ENCODE assay signal across 1 cellular context in the genomic region with DNA sequence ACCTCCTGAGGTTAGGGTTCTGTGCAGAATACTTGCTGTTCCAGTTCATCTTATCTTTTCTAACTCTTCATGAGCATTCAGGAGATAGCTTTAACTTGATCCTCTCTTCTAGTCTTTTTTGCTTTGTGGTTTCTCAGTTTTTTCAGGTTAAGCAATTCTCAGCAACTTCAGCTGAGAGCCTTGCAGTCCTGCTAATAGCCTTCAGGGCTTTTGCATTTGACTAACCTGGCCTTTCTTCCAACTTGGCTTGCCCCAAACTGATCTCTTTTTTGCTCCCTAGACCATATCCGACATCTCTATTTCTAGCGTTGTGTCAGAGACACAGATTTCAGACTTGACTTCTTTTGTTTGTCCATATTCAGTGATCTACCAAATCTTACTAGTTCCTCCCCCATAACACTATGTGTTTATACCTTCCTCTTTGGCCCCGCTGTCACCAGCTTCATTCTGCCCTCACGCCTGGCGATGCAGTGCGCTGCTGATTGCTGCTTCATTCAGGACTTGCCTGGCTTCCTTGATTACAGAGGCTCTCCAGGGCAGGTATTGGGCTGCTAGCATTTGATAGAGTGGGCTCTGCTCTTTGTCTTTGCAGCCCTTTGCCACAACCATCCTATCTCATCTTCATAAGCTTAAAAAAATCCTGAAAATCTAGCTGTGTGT.
TF ChIP-seq lines count a peak whose summit lies in the region.

No MANE protein-coding gene starts in this region.

TF ChIP-seq in K562, 482 proteins besides CTCF, POLR2A, EP300 and RAD21 (continued from another document):
- TF ChIP-seq, protein P1, sequence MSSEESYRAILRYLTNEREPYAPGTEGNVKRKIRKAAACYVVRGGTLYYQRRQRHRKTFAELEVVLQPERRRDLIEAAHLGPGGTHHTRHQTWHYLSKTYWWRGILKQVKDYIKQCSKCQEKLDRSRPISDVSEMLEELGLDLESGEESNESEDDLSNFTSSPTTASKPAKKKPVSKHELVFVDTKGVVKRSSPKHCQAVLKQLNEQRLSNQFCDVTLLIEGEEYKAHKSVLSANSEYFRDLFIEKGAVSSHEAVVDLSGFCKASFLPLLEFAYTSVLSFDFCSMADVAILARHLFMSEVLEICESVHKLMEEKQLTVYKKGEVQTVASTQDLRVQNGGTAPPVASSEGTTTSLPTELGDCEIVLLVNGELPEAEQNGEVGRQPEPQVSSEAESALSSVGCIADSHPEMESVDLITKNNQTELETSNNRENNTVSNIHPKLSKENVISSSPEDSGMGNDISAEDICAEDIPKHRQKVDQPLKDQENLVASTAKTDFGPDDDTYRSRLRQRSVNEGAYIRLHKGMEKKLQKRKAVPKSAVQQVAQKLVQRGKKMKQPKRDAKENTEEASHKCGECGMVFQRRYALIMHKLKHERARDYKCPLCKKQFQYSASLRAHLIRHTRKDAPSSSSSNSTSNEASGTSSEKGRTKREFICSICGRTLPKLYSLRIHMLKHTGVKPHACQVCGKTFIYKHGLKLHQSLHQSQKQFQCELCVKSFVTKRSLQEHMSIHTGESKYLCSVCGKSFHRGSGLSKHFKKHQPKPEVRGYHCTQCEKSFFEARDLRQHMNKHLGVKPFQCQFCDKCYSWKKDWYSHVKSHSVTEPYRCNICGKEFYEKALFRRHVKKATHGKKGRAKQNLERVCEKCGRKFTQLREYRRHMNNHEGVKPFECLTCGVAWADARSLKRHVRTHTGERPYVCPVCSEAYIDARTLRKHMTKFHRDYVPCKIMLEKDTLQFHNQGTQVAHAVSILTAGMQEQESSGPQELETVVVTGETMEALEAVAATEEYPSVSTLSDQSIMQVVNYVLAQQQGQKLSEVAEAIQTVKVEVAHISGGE (CRISPR knock-in tag; IDR thresholded peaks at IDR 0.05) = no peak
- TF ChIP-seq SRSF7 (optimal IDR thresholded peaks at IDR 0.05; ENCODE audit: low read depth, low read length) (no peak), GATAD2B (IDR thresholded peaks at IDR 0.05; ENCODE audit: borderline replicate concordance) (no peak), DIDO1 (tag; IDR thresholded peaks at IDR 0.05; ENCODE audit: low read depth) (no peak), SMAD4 (CRISPR knock-in tag; conservative IDR thresholded peaks at IDR 0.05) (no peak), CBFA2T2 (conservative IDR thresholded peaks at IDR 0.05) (peak; percentile 49), MAZ (CRISPR knock-in tag; conservative IDR thresholded peaks at IDR 0.05 in 1 of 2, IDR thresholded peaks at IDR 0.05 in 1 of 2) (no peak), LCOR (CRISPR knock-in tag; IDR thresholded peaks at IDR 0.05) (no peak), CEBPB (tag; IDR thresholded peaks at IDR 0.05) (peak; percentile 46), RBBP5 (IDR thresholded peaks at IDR 0.05; ENCODE audit: borderline replicate concordance, insufficient read depth, low read length, poor library complexity, severe bottlenecking) (peak; percentile 30), RBM34 (IDR thresholded peaks at IDR 0.05; ENCODE audit: borderline replicate concordance, insufficient read depth, low read length) (no peak), FOXJ2 (tag; IDR thresholded peaks at IDR 0.05) (no peak), TEAD4 (IDR thresholded peaks at IDR 0.05; ENCODE audit: low read length) (peak; percentile 7; the same call in 1 of the 2 replicates), TEAD4 (CRISPR knock-in tag; IDR thresholded peaks at IDR 0.05; ENCODE audit: borderline replicate concordance) (no peak), CEBPG (CRISPR knock-in tag; IDR thresholded peaks at IDR 0.05) (no peak), CEBPG (tag; conservative IDR thresholded peaks at IDR 0.05 in 1 of 2, IDR thresholded peaks at IDR 0.05 in 1 of 2) (peak in 1 of 2 experiments; percentile 25; a peak in 1 of 4 replicates), POLR3G (IDR thresholded peaks at IDR 0.05; ENCODE audit: extremely low read depth, insufficient read length, insufficient replicate concordance) (no peak), PML (IDR thresholded peaks at IDR 0.05; ENCODE audit: low read length) (no peak), TGIF2 (CRISPR knock-in tag; IDR thresholded peaks at IDR 0.05) (no peak), PCBP1 (IDR thresholded peaks at IDR 0.05; ENCODE audit: low read depth, low read length, poor library complexity, severe bottlenecking) (no peak), ZNF311 (CRISPR knock-in tag; IDR thresholded peaks at IDR 0.05) (no peak), RB1 (IDR thresholded peaks at IDR 0.05; ENCODE audit: low read depth) (no peak), TCF3 (CRISPR knock-in tag; IDR thresholded peaks at IDR 0.05) (peak; percentile 49), GATA2 (CRISPR knock-in tag; IDR thresholded peaks at IDR 0.05) (no peak), NELFE (IDR thresholded peaks at IDR 0.05; ENCODE audit: insufficient read depth, insufficient read length) (no peak)
- TF ChIP-seq, protein P2, sequence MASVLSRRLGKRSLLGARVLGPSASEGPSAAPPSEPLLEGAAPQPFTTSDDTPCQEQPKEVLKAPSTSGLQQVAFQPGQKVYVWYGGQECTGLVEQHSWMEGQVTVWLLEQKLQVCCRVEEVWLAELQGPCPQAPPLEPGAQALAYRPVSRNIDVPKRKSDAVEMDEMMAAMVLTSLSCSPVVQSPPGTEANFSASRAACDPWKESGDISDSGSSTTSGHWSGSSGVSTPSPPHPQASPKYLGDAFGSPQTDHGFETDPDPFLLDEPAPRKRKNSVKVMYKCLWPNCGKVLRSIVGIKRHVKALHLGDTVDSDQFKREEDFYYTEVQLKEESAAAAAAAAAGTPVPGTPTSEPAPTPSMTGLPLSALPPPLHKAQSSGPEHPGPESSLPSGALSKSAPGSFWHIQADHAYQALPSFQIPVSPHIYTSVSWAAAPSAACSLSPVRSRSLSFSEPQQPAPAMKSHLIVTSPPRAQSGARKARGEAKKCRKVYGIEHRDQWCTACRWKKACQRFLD (CRISPR knock-in tag; IDR thresholded peaks at IDR 0.05) = no peak
- TF ChIP-seq, protein P3, sequence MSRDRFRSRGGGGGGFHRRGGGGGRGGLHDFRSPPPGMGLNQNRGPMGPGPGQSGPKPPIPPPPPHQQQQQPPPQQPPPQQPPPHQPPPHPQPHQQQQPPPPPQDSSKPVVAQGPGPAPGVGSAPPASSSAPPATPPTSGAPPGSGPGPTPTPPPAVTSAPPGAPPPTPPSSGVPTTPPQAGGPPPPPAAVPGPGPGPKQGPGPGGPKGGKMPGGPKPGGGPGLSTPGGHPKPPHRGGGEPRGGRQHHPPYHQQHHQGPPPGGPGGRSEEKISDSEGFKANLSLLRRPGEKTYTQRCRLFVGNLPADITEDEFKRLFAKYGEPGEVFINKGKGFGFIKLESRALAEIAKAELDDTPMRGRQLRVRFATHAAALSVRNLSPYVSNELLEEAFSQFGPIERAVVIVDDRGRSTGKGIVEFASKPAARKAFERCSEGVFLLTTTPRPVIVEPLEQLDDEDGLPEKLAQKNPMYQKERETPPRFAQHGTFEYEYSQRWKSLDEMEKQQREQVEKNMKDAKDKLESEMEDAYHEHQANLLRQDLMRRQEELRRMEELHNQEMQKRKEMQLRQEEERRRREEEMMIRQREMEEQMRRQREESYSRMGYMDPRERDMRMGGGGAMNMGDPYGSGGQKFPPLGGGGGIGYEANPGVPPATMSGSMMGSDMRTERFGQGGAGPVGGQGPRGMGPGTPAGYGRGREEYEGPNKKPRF (IDR thresholded peaks at IDR 0.05; ENCODE audit: low read depth, low read length) = no peak
